8 cellular contexts compared by ENCODE assay signal in the genomic region with DNA sequence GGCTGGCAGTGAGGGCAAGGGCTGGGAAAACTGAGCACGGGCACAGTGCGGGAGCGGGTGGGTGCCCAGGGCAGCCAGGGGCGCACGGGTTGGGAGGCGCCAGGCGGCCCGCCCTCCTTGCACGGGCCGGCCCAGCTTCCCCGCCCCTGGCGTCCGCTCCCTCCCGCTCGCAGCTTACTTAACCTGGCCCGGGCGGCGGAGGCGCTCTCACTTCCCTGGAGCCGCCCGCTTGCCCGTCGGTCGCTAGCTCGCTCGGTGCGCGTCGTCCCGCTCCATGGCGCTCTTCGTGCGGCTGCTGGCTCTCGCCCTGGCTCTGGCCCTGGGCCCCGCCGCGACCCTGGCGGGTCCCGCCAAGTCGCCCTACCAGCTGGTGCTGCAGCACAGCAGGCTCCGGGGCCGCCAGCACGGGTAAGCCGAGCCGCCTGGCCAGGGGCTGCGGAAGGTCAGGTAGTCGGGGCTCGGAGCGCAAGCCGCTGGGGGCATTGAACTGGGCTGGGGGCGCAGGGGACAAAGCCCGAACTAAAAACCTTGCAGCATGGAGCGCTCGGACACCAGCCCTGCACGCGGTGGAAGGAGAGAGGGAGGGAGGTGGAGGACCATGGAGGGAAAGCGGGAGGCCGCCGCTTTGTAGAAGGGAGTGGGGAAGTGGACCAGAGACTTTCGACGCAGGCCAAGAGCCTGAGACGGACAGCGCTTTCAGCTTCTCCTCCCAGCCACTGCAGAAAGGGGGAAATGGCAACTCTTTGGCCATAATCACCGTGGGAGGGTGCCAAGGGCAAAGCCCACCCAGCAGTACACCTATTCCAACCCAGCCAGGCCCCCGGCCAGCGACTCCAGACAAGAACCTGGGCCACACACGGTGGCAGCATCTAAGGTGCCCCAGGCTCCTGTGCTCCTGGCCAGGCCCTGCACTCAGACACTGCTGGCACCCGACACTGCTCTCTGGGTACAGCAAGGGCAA. TPM values are rescaled to one million over a fixed set of nuclear protein-coding genes. Genes with fewer than 3 reads are reported as not detected.
A peak's percentile ranks its signal among the peaks of the same experiment; 100 is the strongest.
DNase-seq lines count a peak whose midpoint lies in the region; ATAC-seq and TF ChIP-seq lines count a peak whose summit lies in the region.

A gene (plus strand): TSS at position 207 of the 961 bp plus-strand sequence. CDS start 68 bp downstream, at position 275.

- H3K9me3 ChIP-seq in muscle layer of duodenum (ENCODE audit: control insufficient read depth in 1 of 2, low read length in 2 of 2) (no peaks in the 10 kb centered on the region), BE2C (no peaks in the 10 kb centered on the region)

- H3K36me3 ChIP-seq in muscle layer of duodenum (ENCODE audit: control insufficient read depth in 1 of 2, insufficient read depth in 2 of 2, low read length in 2 of 2) = peaks cover 0 to 6% of the 10 kb centered on the region in 2 donors
- H3K36me3 ChIP-seq in BE2C = no peaks in the 10 kb centered on the region

- H3K27me3 ChIP-seq in muscle layer of duodenum (ENCODE audit: low read depth, low read length) (no peaks in the 10 kb centered on the region), BE2C (no peaks in the 10 kb centered on the region)

- no peak for TF ChIP-seq CTCF in BE2C (IDR thresholded peaks at IDR 0.05; ENCODE audit: low read depth, low read length)

- ATAC-seq in HG02981 (IDR thresholded peaks at IDR 0.05; ENCODE audit: unreplicated experiment) (no peak), HG03460 (IDR thresholded peaks at IDR 0.05; ENCODE audit: unreplicated experiment) (no peak)

- H3K27ac ChIP-seq in muscle layer of duodenum (ENCODE audit: low read length) = peak within 1 kb of the TSS; percentile 48

- peak within 1 kb of the TSS; percentile 63 to 72 for H3K4me3 ChIP-seq in muscle layer of duodenum (ENCODE audit: low read depth in 1 of 2, low read length in 2 of 2)
- no peak within 1 kb of the TSS for H3K4me3 ChIP-seq in BE2C (ENCODE audit: low read depth, low read length)

- DNase-seq in Ammon's horn (ENCODE audit: low spot score) (peak; percentile 36), GOT3 (lab: John Stamatoyannopoulos, UW) (peak; percentile 43), T-helper 1 cell (peak in 4 of 5 donors; percentile 3 to 21 (median 12)), fibroblast of peridontal ligament (ENCODE audit: extremely low read depth) (peak; percentile 61), BE2C (no peak)

- H3K4me1 ChIP-seq in muscle layer of duodenum (ENCODE audit: control insufficient read depth in 1 of 2, insufficient read depth in 2 of 2, low read length in 2 of 2) (peaks cover 10 to 34% of the 10 kb centered on the region in 2 donors), BE2C (no peaks in the 10 kb centered on the region)

RNA-seq across cellular contexts. Expression of the gene that starts here (rescaled TPM):
- polyA plus RNA-seq in BE2C (2012; ENCODE audit: insufficient read depth, insufficient read length, low read depth) = 2.5 TPM
